ENCODE assay signal across 16 cellular contexts in the genomic region with DNA sequence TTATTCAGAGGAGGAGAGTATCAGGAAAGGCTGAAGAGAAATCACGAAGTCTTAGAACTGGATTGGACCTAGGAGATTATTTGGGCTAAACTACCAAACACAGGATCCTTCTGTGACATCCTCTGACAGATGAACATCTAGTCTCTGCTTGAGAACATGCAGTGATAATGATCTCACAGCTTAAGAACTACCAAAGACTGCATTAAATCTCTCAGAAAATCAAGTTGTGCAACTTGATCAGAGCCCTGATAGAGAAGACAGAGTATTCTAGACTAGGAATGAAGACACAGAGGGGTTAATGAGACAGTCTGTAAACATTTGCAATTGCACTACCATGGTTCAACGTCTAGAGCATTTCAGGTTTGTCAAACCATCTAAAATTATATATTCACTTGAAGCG.
"Had no signal": no experiment of that assay in that cellular context is flagged by ENCODE, and none has a peak within 500 bp of the region (broad histone marks: within the 10 kb centered on the region; RNA-seq: fewer than 3 reads in every experiment).

No MANE protein-coding gene starts in this region.

- H3K4me1 ChIP-seq: ascending aorta had no signal

- H3K36me3 ChIP-seq: neutrophil had no signal

- H3K27ac ChIP-seq: neutrophil, VCaP had no signal

- DNase-seq: activated CD4-positive, alpha-beta memory T cell treated with anti-CD3 and anti-CD28 coated beads for 36 hours; activated CD8-positive, alpha-beta memory T cell treated with anti-CD3 and anti-CD28 coated beads, Interleukin-2, amount 50 U/mL, for 4 hours; activated naive CD8-positive, alpha-beta T cell treated with anti-CD3 and anti-CD28 coated beads, Interleukin-2, amount 10 ng/mL, durations not matched to agents 7 days and 5 days; activated T-cell treated with anti-CD3 and anti-CD28 coated beads, Interleukin-2, amount 50 U/mL, for 72 hours; effector memory CD8-positive, alpha-beta T cell; glutamatergic neuron; immature natural killer cell; left colon; naive thymus-derived CD8-positive, alpha-beta T cell; right cardiac atrium; stimulated activated CD4-positive, alpha-beta T cell treated with anti-CD3 and anti-CD28 coated beads, Interleukin-12 subunit alpha, Interleukin-12 subunit beta, amount 100 ng/mL, for 4 hours; stimulated activated naive CD8-positive, alpha-beta T cell treated with anti-CD3 and anti-CD28 coated beads, Interleukin-15, Interleukin-2, amounts not matched to agents 100 U/mL and 50 U/mL, for 24 hours had no signal

- ATAC-seq: activated T-cell treated with anti-CD3 and anti-CD28 coated beads, Interleukin-2, amount 50 U/mL, for 72 hours; effector memory CD8-positive, alpha-beta T cell; left colon; naive thymus-derived CD8-positive, alpha-beta T cell; right cardiac atrium; stimulated activated naive CD8-positive, alpha-beta T cell treated with anti-CD3 and anti-CD28 coated beads, Interleukin-15, Interleukin-2, amounts not matched to agents 100 U/mL and 50 U/mL, for 24 hours had no signal

- H3K27me3 ChIP-seq: ascending aorta, neutrophil had no signal

- H3K9me3 ChIP-seq: ascending aorta, neutrophil had no signal

- H3K4me3 ChIP-seq: ascending aorta, lung had no signal
